In the genomic region with DNA sequence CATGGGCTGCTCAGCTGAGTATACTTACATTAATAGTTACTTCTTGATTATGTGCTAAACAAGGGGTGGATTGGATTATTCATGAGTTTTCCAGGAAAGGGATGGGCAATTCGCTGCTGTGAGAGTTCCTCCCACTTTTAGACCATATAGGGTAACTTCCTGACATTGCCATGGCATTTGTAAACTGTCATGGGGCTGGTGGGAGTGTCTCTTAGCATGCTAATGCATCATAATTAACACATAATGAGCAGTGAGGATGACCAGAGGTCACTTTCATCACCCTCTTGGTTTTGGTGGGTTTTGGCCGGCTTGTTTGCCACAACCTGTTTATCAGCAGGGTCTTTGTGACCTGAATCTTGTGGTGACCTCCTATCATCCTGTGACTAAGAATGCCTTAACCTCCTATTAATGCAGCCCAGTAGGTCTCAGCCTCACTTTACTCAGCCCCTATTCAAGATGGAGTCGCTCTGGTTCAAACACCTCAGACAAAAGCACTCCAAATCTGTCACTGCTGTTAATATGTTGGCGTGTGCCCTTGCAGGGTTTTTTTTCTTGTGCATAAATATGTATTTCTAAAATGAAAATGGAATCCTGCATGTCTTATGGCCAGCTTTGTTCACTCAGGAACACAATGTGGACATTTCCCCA, we compare ENCODE assay signal across 30 cellular contexts.
"Had no signal": no experiment of that assay in that cellular context is flagged by ENCODE, and none has a peak within 500 bp of the region (broad histone marks: within the 10 kb centered on the region; RNA-seq: fewer than 3 reads in every experiment).

No MANE protein-coding gene starts in this region.

- H3K4me2 ChIP-seq: neural progenitor cell had no signal

- H3K36me3 ChIP-seq: left lung, lower lobe of right lung, neural progenitor cell, neutrophil, ovary, right atrium auricular region, right lobe of liver, suprapubic skin, thoracic aorta, tibial artery, uterus had no signal

- H3K4me1 ChIP-seq: left lung, lower lobe of right lung, neural progenitor cell, right atrium auricular region, right lobe of liver, suprapubic skin, tibial artery, uterus had no signal

- H3K4me3 Mint-ChIP-seq: immature natural killer cell; mesothelial cell of epicardium; naive B cell; natural killer cell; nephron progenitor cell; neural progenitor cell; stimulated activated naive B cell treated with anti-CD40 and anti-IgM and Interleukin-4, amounts not matched to agents 10 μg/mL and 1 μg/mL and 100 μg/mL, for 72 hours; type B pancreatic cell had no signal

- H3K9me3 ChIP-seq: left lung, lower lobe of right lung, neutrophil, ovary, right atrium auricular region, right lobe of liver, suprapubic skin, thoracic aorta, tibial artery, uterus had no signal

- H3K27me3 ChIP-seq: left lung, neutrophil, ovary, right atrium auricular region, right lobe of liver, suprapubic skin, tibial artery, uterus had no signal

- H3K4me1 Mint-ChIP-seq: natural killer cell, nephron progenitor cell had no signal

- H3K9me3 Mint-ChIP-seq: immature natural killer cell; mesothelial cell of epicardium; naive B cell; natural killer cell; nephron progenitor cell; neural progenitor cell; stimulated activated naive B cell treated with anti-CD40 and anti-IgM and Interleukin-4, amounts not matched to agents 10 μg/mL and 1 μg/mL and 100 μg/mL, for 72 hours; type B pancreatic cell had no signal

- H3K9ac ChIP-seq: neural progenitor cell had no signal

- H3K27ac ChIP-seq: left lung, lower lobe of right lung, neural progenitor cell, neutrophil, ovary, right atrium auricular region, right lobe of liver, skin epidermis, suprapubic skin, thoracic aorta, tibial artery, uterus had no signal

- ATAC-seq: left colon; left lung; lower lobe of right lung; natural killer cell; right lobe of liver; stimulated activated naive B cell treated with anti-CD40 and anti-IgM and Interleukin-4, amounts not matched to agents 10 μg/mL and 1 μg/mL and 100 μg/mL, for 72 hours; stimulated activated naive CD8-positive, alpha-beta T cell treated with anti-CD3 and anti-CD28 coated beads, Interleukin-15, Interleukin-2, amounts not matched to agents 100 U/mL and 50 U/mL, for 24 hours had no signal

- H3K4me3 ChIP-seq: left lung, lower lobe of right lung, neural progenitor cell, ovary, right atrium auricular region, right lobe of liver, skin epidermis, suprapubic skin, thoracic aorta, tibial artery, uterus had no signal

- DNase-seq: hypothalamus; immature natural killer cell; kidney; left colon; left lung; lower lobe of right lung; mammary epithelial cell; mesenchymal stem cell; naive B cell; natural killer cell; nephron progenitor cell; ovary; right lobe of liver; stimulated activated CD4-positive, alpha-beta T cell treated with anti-CD3 and anti-CD28 coated beads, Interleukin-12 subunit alpha, Interleukin-12 subunit beta, amount 100 ng/mL, for 4 hours; stimulated activated CD4-positive, alpha-beta T cell treated with anti-CD3 and anti-CD28 coated beads, Interleukin-15, amount 100 ng/mL, for 24 hours; stimulated activated CD4-positive, alpha-beta T cell treated with anti-CD3 and anti-CD28 coated beads, Interleukin-2, amount 100 ng/mL, for 24 hours; stimulated activated CD4-positive, alpha-beta T cell treated with anti-CD3 and anti-CD28 coated beads, Interleukin-4, amount 100 ng/mL, for 1 hour; stimulated activated naive B cell treated with anti-CD40 and anti-IgM and Interleukin-4, amounts not matched to agents 10 μg/mL and 1 μg/mL and 100 μg/mL, for 72 hours; stimulated activated naive CD8-positive, alpha-beta T cell treated with anti-CD3 and anti-CD28 coated beads, Interleukin-15, Interleukin-2, amounts not matched to agents 100 U/mL and 50 U/mL, for 24 hours; tibial artery; uterus had no signal

- H3K27ac Mint-ChIP-seq: immature natural killer cell; mesothelial cell of epicardium; naive B cell; natural killer cell; nephron progenitor cell; neural progenitor cell; progenitor cell of endocrine pancreas; stimulated activated naive B cell treated with anti-CD40 and anti-IgM and Interleukin-4, amounts not matched to agents 10 μg/mL and 1 μg/mL and 100 μg/mL, for 72 hours; type B pancreatic cell had no signal
